In the genomic region with DNA sequence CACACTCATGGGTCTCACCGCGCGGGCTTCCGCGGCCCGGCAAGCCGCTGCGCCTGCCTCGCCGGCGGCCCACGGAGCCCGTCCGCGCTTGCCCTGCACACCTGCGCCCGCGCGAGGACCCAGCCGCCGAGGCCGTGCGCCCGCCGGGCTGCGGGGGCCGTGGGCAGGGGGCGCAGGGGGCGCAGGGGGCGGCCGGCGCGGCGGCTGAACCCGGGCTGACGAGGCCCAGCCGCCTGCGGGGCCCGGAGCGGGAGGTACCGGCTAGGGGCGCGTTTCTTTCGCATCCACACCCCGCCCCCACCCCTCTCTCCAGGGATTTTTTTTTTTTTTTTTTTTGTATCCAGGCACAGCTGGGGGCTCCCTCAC, we compare ENCODE assay signal across 9 cellular contexts. TPM values are rescaled to one million over a fixed set of nuclear protein-coding genes. Genes with fewer than 3 reads are reported as not detected.
DNase-seq lines count a peak whose midpoint lies in the region; ATAC-seq and TF ChIP-seq lines count a peak whose summit lies in the region.
"Had no signal": no experiment of that assay in that cellular context is flagged by ENCODE, and none has a peak within 500 bp of the region (broad histone marks: within the 10 kb centered on the region; RNA-seq: fewer than 3 reads in every experiment).

No MANE protein-coding gene starts in this region.

- H3K4me3 ChIP-seq in HFF-Myc (replicated peaks; ENCODE audit: low read depth, low read length) (peak overlapping the region; percentile 41), WI38 (ENCODE audit: low read depth, low read length) (peak overlapping the region; percentile 65), iPS-18a (ENCODE audit: low read length) (peak overlapping the region; percentile 49), spleen (peak overlapping the region; percentile 61 to 94 (median 80))

- POLR2A ChIA-PET in HEK293T (lab: Yijun Ruan, JAX): no interaction called here

- CTCF ChIA-PET in HEK293T (lab: Yijun Ruan, JAX): no interaction called here

- no peak overlapping the region for H3K27ac ChIP-seq in iPS-18a (ENCODE audit: low read length)
- no peak overlapping the region for H3K27ac ChIP-seq in spleen
- H3K27ac ChIP-seq: cardiac muscle cell had no signal

- DNase-seq in HFF-Myc (ENCODE audit: extremely low read depth, low read depth): no peak
- DNase-seq in spleen: no peak
- no peak for DNase-seq in HEK293T (ENCODE audit: extremely low spot score)
- no peak for DNase-seq in OCI-M2 (lab: John Stamatoyannopoulos, UW; ENCODE audit: unreplicated experiment)

- H3K27me3 ChIP-seq in iPS-18a (ENCODE audit: control insufficient read depth, insufficient read depth, low read length) (peaks cover 100% of the 10 kb centered on the region), spleen (replicated peaks in 1 of 7) (peaks cover 7 to 100% (median 69%) of the 10 kb centered on the region in 7 donors)

- TF ChIP-seq POLR2A in spleen (IDR thresholded peaks at IDR 0.05): no peak

- 1 to 2% (median 1%) methylated on average over 15 to 45 of the region's 45 CpGs for WGBS in spleen, 5 donors

- H3K9me3 ChIP-seq in iPS-18a (ENCODE audit: control insufficient read depth, low read depth, low read length): no peaks in the 10 kb centered on the region
- no peaks in the 10 kb centered on the region for H3K9me3 ChIP-seq in spleen

- no peak for ATAC-seq in GM19328 (IDR thresholded peaks at IDR 0.05; ENCODE audit: unreplicated experiment)

- intact Hi-C loops in spleen (cut with DNase I; ENCODE audit: low total_unique reads): no loop called here

- TF ChIP-seq CTCF in HFF-Myc (IDR thresholded peaks at IDR 0.05; ENCODE audit: low read depth, low read length, missing control alignments) (no peak), WI38 (IDR thresholded peaks at IDR 0.05; ENCODE audit: low read depth, low read length) (no peak), spleen (IDR thresholded peaks at IDR 0.05 in 8 of 11, conservative IDR thresholded peaks at IDR 0.05 in 3 of 11) (no peak)

- no peaks in the 10 kb centered on the region for H3K36me3 ChIP-seq in iPS-18a (ENCODE audit: control insufficient read depth, low read depth, low read length)
- H3K36me3 ChIP-seq in spleen: no peaks in the 10 kb centered on the region
- H3K36me3 ChIP-seq: cardiac muscle cell had no signal

- H3K9ac ChIP-seq in iPS-18a (ENCODE audit: low read length): no peak overlapping the region

- peaks cover 17% of the 10 kb centered on the region for H3K4me1 ChIP-seq in iPS-18a (ENCODE audit: control insufficient read depth, low read depth, low read length)
- H3K4me1 ChIP-seq in spleen: peaks cover 27 to 64% (median 58%) of the 10 kb centered on the region in 6 donors

TF ChIP-seq in HEK293T, 16 proteins besides CTCF, POLR2A, EP300 and RAD21:
- TF ChIP-seq SUZ12 (IDR thresholded peaks at IDR 0.05) (no peak), ARNT (IDR thresholded peaks at IDR 0.05) (no peak), ELF4 (IDR thresholded peaks at IDR 0.05) (no peak), SP1 (IDR thresholded peaks at IDR 0.05) (no peak), HDGF (IDR thresholded peaks at IDR 0.05; ENCODE audit: borderline replicate concordance) (no peak), FOXA1 (IDR thresholded peaks at IDR 0.05) (no peak), ZNF384 (IDR thresholded peaks at IDR 0.05) (no peak), BHLHE40 (IDR thresholded peaks at IDR 0.05; ENCODE audit: borderline replicate concordance) (no peak), CTBP1 (IDR thresholded peaks at IDR 0.05; ENCODE audit: borderline replicate concordance) (no peak), TARDBP (IDR thresholded peaks at IDR 0.05) (no peak), LEF1 (IDR thresholded peaks at IDR 0.05; ENCODE audit: borderline replicate concordance) (no peak)

RNA-seq across cellular contexts. Expression of a gene that starts 43.8 kb away (rescaled TPM):
- 100 to 1,000 TPM in 3 of 7 donors, 10 to 100 TPM in 4; 51.2 to 146 (median 65.7) TPM for total RNA-seq in spleen
- polyA plus RNA-seq in spleen: 10 to 100 TPM; 12.5 to 15.3 (median 14.5) TPM

RNA-seq across cellular contexts. Expression of a gene that starts 47.5 kb away (rescaled TPM):
- total RNA-seq in spleen: not detected
- polyA plus RNA-seq in spleen: not detected
- total RNA-seq: cardiac muscle cell, NCI-H460 had no signal
- polyA plus RNA-seq: cardiac muscle cell had no signal
